In genomic region chr3:53788038-53788437, GRCh38 we compare ENCODE assay signal across 19 cellular contexts. TPM values are rescaled to one million over a fixed set of nuclear protein-coding genes. Genes with fewer than 3 reads are reported as not detected.
DNase-seq lines count a peak whose midpoint lies in the region; ATAC-seq, FAIRE-seq and TF ChIP-seq lines count a peak whose summit lies in the region.
"Had no signal": no experiment of that assay in that cellular context is flagged by ENCODE, and none has a peak within 500 bp of the region (broad histone marks: within the 10 kb centered on the region; RNA-seq: fewer than 3 reads in every experiment).

No MANE protein-coding gene starts in this region.

- H2BK5ac ChIP-seq in trophoblast cell (ENCODE audit: low read depth, low read length, poor library complexity) = no peak overlapping the region

- H3K4me3 ChIP-seq in GM23338 = no peak overlapping the region
- no peak overlapping the region for H3K4me3 ChIP-seq in endodermal cell (ENCODE audit: low read length)
- H3K4me3 ChIP-seq in trophoblast cell (ENCODE audit: low read depth, low read length) = no peak overlapping the region

- H2AFZ ChIP-seq in GM23338 (no peak overlapping the region), trophoblast cell (ENCODE audit: insufficient read depth, low read length, poor library complexity) (no peak overlapping the region)

- H3K9me3 ChIP-seq in T-helper 17 cell (ENCODE audit: control insufficient read depth, low read length, poor library complexity, severe bottlenecking) = no peaks in the 10 kb centered on the region
- H3K9me3 ChIP-seq in endodermal cell (ENCODE audit: control insufficient read depth, low read length) = no peaks in the 10 kb centered on the region
- no peaks in the 10 kb centered on the region for H3K9me3 ChIP-seq in trophoblast cell (ENCODE audit: insufficient read depth, low read depth, low read length)
- H3K9me3 ChIP-seq: Caco-2 had no signal

- no peaks in the 10 kb centered on the region for H3F3A ChIP-seq in GM23338 (replicated peaks; ENCODE audit: low read depth)

- peaks cover 3% of the 10 kb centered on the region; the same call in 1 of the 2 replicates for H3K9me2 ChIP-seq in GM23338 (ENCODE audit: insufficient read depth)

- no peak overlapping the region for H2BK12ac ChIP-seq in trophoblast cell (ENCODE audit: low read length)

- no peak overlapping the region for H3K23ac ChIP-seq in trophoblast cell (ENCODE audit: low read length)

- ATAC-seq in GM23338 (peak; percentile 40; the same call in 2 of the 3 replicates), T-helper 17 cell (no peak)

- no peaks in the 10 kb centered on the region for H3K79me1 ChIP-seq in trophoblast cell (ENCODE audit: low read length)

- DNase-seq in GM23338 (ENCODE audit: low spot score) = no peak
- no peak for DNase-seq in T-helper 17 cell
- no peak for DNase-seq in endodermal cell
- DNase-seq in trophoblast cell = peak; percentile 92
- no peak for DNase-seq in activated CD4-positive, alpha-beta T cell treated with anti-CD3 and anti-CD28 coated beads, Interleukin-2, amount 10 ng/mL, durations not matched to agents 24 days and 14 days
- DNase-seq in GM12892 (ENCODE audit: insufficient read length) = no peak
- DNase-seq in activated CD4-positive, alpha-beta T cell treated with anti-CD3 and anti-CD28 coated beads for 4 hours = no peak
- DNase-seq: C1 segment of cervical spinal cord; Caco-2; CD4-positive, alpha-beta memory T cell; DMS153; DND-41; GOT3; H7; HCEC 1CT had no signal

- H3K27me3 ChIP-seq in GM23338 (ENCODE audit: insufficient read depth) (no peaks in the 10 kb centered on the region), endodermal cell (ENCODE audit: control insufficient read depth, insufficient read depth, low read length, poor library complexity, severe bottlenecking) (no peaks in the 10 kb centered on the region), trophoblast cell (ENCODE audit: insufficient read depth, low read length) (no peaks in the 10 kb centered on the region)

- H3K18ac ChIP-seq in trophoblast cell (ENCODE audit: low read length) = no peak overlapping the region

- H4K20me1 ChIP-seq in GM23338 (replicated peaks; ENCODE audit: insufficient read depth) = no peaks in the 10 kb centered on the region

- no peak overlapping the region for H2AK5ac ChIP-seq in trophoblast cell (ENCODE audit: low read length)

- H3K4ac ChIP-seq in trophoblast cell (ENCODE audit: low read depth, low read length) = no peak overlapping the region

- H3K14ac ChIP-seq in trophoblast cell (ENCODE audit: low read length) = no peak overlapping the region

- no peaks in the 10 kb centered on the region for H3K36me3 Mint-ChIP-seq in GM23338 (ENCODE audit: low read depth)
- no peaks in the 10 kb centered on the region for H3K36me3 Mint-ChIP-seq in T-helper 17 cell (ENCODE audit: low read depth)
- no peaks in the 10 kb centered on the region for H3K36me3 Mint-ChIP-seq in endodermal cell (ENCODE audit: low read depth)
- H3K36me3 Mint-ChIP-seq in activated CD4-positive, alpha-beta T cell treated with anti-CD3 and anti-CD28 coated beads, Interleukin-2, amount 10 ng/mL, durations not matched to agents 24 days and 14 days (ENCODE audit: low read depth) = no peaks in the 10 kb centered on the region
- H3K36me3 Mint-ChIP-seq: CD4-positive, alpha-beta memory T cell had no signal

- WGBS in endodermal cell (ENCODE audit: insufficient coverage in 1 of 2, insufficient read length in 1 of 2), 2 experiments = 76 to 85% methylated on average over 5 of the region's 5 CpGs
- no CpG with 5 or more reads among the region's 5 CpGs for WGBS in trophoblast cell (ENCODE audit: extremely low coverage, insufficient coverage, insufficient read length)

- H3K36me3 ChIP-seq in GM23338 (ENCODE audit: insufficient read depth) = no peaks in the 10 kb centered on the region
- no peaks in the 10 kb centered on the region for H3K36me3 ChIP-seq in endodermal cell (ENCODE audit: control insufficient read depth, insufficient read depth, low read length)
- no peaks in the 10 kb centered on the region for H3K36me3 ChIP-seq in trophoblast cell (ENCODE audit: control insufficient read depth in 1 of 2, insufficient read depth in 2 of 2, low read length in 2 of 2)

- FAIRE-seq in GM12892 (lab: Jason Lieb, UNC) = no peak
- FAIRE-seq: G401.6, GM18507 had no signal

- H3K4me1 Mint-ChIP-seq in GM23338 = peaks cover 13% of the 10 kb centered on the region
- peaks cover 4% of the 10 kb centered on the region for H3K4me1 Mint-ChIP-seq in T-helper 17 cell
- H3K4me1 Mint-ChIP-seq in endodermal cell = peaks cover 5% of the 10 kb centered on the region
- H3K4me1 Mint-ChIP-seq in activated CD4-positive, alpha-beta T cell treated with anti-CD3 and anti-CD28 coated beads, Interleukin-2, amount 10 ng/mL, durations not matched to agents 24 days and 14 days = no peaks in the 10 kb centered on the region
- H3K4me1 Mint-ChIP-seq: CD4-positive, alpha-beta memory T cell had no signal

- no peak for TF ChIP-seq POLR2A in GM12892 (IDR thresholded peaks at IDR 0.05; ENCODE audit: low read depth, low read length)

- intact Hi-C loops in activated CD4-positive, alpha-beta T cell treated with anti-CD3 and anti-CD28 coated beads, Interleukin-2, amount 10 ng/mL, durations not matched to agents 24 days and 14 days (cut with micrococcal nuclease) = no loop called here

- TF ChIP-seq CTCF in GM23338 (conservative IDR thresholded peaks at IDR 0.05; ENCODE audit: low read depth in 2 of 2) = no peak
- peak; percentile 31 for TF ChIP-seq CTCF in endodermal cell (conservative IDR thresholded peaks at IDR 0.05)

- no peak overlapping the region for H2BK120ac ChIP-seq in trophoblast cell (ENCODE audit: insufficient read depth, low read length, poor library complexity)

- H3K27ac ChIP-seq in GM23338 (ENCODE audit: low read depth) (no peak overlapping the region), endodermal cell (ENCODE audit: low read depth, low read length) (no peak overlapping the region), trophoblast cell (ENCODE audit: low read depth, low read length) (no peak overlapping the region)

- H4K91ac ChIP-seq in trophoblast cell (ENCODE audit: low read depth, low read length) = no peak overlapping the region

- H3K9ac ChIP-seq in endodermal cell (ENCODE audit: extremely low read depth, low read length, poor library complexity, severe bottlenecking) (no peak overlapping the region), trophoblast cell (ENCODE audit: low read length) (no peak overlapping the region)

- H3K4me2 ChIP-seq in GM23338 (no peak overlapping the region), trophoblast cell (ENCODE audit: low read length) (no peak overlapping the region)

- H3K27me3 Mint-ChIP-seq in GM23338 (ENCODE audit: insufficient read depth, low read depth, poor library complexity) = peaks cover 1% of the 10 kb centered on the region
- H3K27me3 Mint-ChIP-seq in T-helper 17 cell = peaks cover 36% of the 10 kb centered on the region
- peaks cover 16% of the 10 kb centered on the region for H3K27me3 Mint-ChIP-seq in endodermal cell (ENCODE audit: insufficient read depth)
- peaks cover 1% of the 10 kb centered on the region for H3K27me3 Mint-ChIP-seq in activated CD4-positive, alpha-beta T cell treated with anti-CD3 and anti-CD28 coated beads, Interleukin-2, amount 10 ng/mL, durations not matched to agents 24 days and 14 days

- no peaks in the 10 kb centered on the region for H3K9me3 Mint-ChIP-seq in GM23338
- no peaks in the 10 kb centered on the region for H3K9me3 Mint-ChIP-seq in endodermal cell
- H3K9me3 Mint-ChIP-seq in activated CD4-positive, alpha-beta T cell treated with anti-CD3 and anti-CD28 coated beads, Interleukin-2, amount 10 ng/mL, durations not matched to agents 24 days and 14 days = no peaks in the 10 kb centered on the region

- H3K4me3 Mint-ChIP-seq in GM23338 = no peak overlapping the region
- no peak overlapping the region for H3K4me3 Mint-ChIP-seq in T-helper 17 cell
- H3K4me3 Mint-ChIP-seq in endodermal cell = no peak overlapping the region
- no peak overlapping the region for H3K4me3 Mint-ChIP-seq in activated CD4-positive, alpha-beta T cell treated with anti-CD3 and anti-CD28 coated beads, Interleukin-2, amount 10 ng/mL, durations not matched to agents 24 days and 14 days
- H3K4me3 Mint-ChIP-seq: CD4-positive, alpha-beta memory T cell had no signal

- H4K12ac ChIP-seq in trophoblast cell (ENCODE audit: low read depth, low read length) = no peak overlapping the region

- no peak overlapping the region for H4K8ac ChIP-seq in trophoblast cell (ENCODE audit: low read depth, low read length)

- H3K27ac Mint-ChIP-seq in GM23338 (no peak overlapping the region), T-helper 17 cell (peak overlapping the region; percentile 69), endodermal cell (no peak overlapping the region)
- H3K27ac Mint-ChIP-seq in activated CD4-positive, alpha-beta T cell treated with anti-CD3 and anti-CD28 coated beads, Interleukin-2, amount 10 ng/mL, durations not matched to agents 24 days and 14 days = no peak overlapping the region
- H3K27ac Mint-ChIP-seq: CD4-positive, alpha-beta memory T cell had no signal

- H3K4me1 ChIP-seq in GM23338 (ENCODE audit: insufficient read depth) (no peaks in the 10 kb centered on the region), endodermal cell (ENCODE audit: control insufficient read depth, insufficient read depth, low read length) (no peaks in the 10 kb centered on the region), trophoblast cell (ENCODE audit: control insufficient read depth in 1 of 2, insufficient read depth in 2 of 2, low read length in 2 of 2) (no peaks in the 10 kb centered on the region)
- H3K4me1 ChIP-seq: Caco-2 had no signal

- H3K79me2 ChIP-seq in GM23338 (replicated peaks; ENCODE audit: insufficient read depth) (no peaks in the 10 kb centered on the region), trophoblast cell (ENCODE audit: control insufficient read depth, insufficient read depth, low read length, poor library complexity) (no peaks in the 10 kb centered on the region)

RNA-seq across cellular contexts. Expression of gene CHDH, which starts 58.2 kb away (rescaled TPM):
- total RNA-seq in GM23338 (2014; rRNA removed; shearing (Covaris generic)) = 6.6 and 31.4 TPM in 2 replicates
- 2.3 and 2.5 TPM in 2 replicates for polyA plus RNA-seq in GM23338 (2016; fragmentation: Nextera tagmentation; extraction: Ambion mirVana)
- total RNA-seq in T-helper 17 cell (under 1 TPM; 0.50 to 0.94 TPM), endodermal cell (10 to 100 TPM; 12.7 to 21.4 TPM)
- 2.0 TPM for polyA plus RNA-seq in endodermal cell (2013, experiment 1 of 2)
- polyA plus RNA-seq in endodermal cell (2013, experiment 2 of 2) = 3.1 TPM
- polyA plus RNA-seq in trophoblast cell (2013) = 0.40 and 0.55 TPM in 2 replicates
- total RNA-seq in activated CD4-positive, alpha-beta T cell treated with anti-CD3 and anti-CD28 coated beads, Interleukin-2, amount 10 ng/mL, durations not matched to agents 24 days and 14 days = 0.62 and 0.75 TPM in 2 replicates
- polyA plus RNA-seq in GM12892 (2012; ENCODE audit: missing spikeins) = 2.8 TPM
- total RNA-seq: A673 had no signal

RNA-seq across cellular contexts. Expression of gene IL17RB, which starts 58.3 kb away (rescaled TPM):
- total RNA-seq in GM23338 (2014; rRNA removed; shearing (Covaris generic)) = 5.7 and 8.3 TPM in 2 replicates
- polyA plus RNA-seq in GM23338 (2016; fragmentation: Nextera tagmentation; extraction: Ambion mirVana) = 6.4 and 6.9 TPM in 2 replicates
- total RNA-seq in T-helper 17 cell = under 1 TPM; 0.44 to 0.75 TPM
- 1 to 10 TPM; 6.2 to 8.4 TPM for total RNA-seq in endodermal cell
- polyA plus RNA-seq in endodermal cell (2013, experiment 1 of 2) = 3.3 TPM
- polyA plus RNA-seq in endodermal cell (2013, experiment 2 of 2) = 3.5 TPM
- polyA plus RNA-seq in trophoblast cell (2013) = 1.2 and 1.3 TPM in 2 replicates
- 1.3 and 2.2 TPM in 2 replicates for total RNA-seq in activated CD4-positive, alpha-beta T cell treated with anti-CD3 and anti-CD28 coated beads, Interleukin-2, amount 10 ng/mL, durations not matched to agents 24 days and 14 days
- 5.2 TPM for polyA plus RNA-seq in GM12892 (2012; ENCODE audit: missing spikeins)
- total RNA-seq: A172, A673 had no signal

Comparison
In these comparisons a context has a peak if more than half of its experiments do, and no peak if none do; other contexts are left out.
1. DNase-seq: peak in trophoblast cell (2 of 2); none in GM23338 (single experiment), T-helper 17 cell (0 of 3), endodermal cell (single experiment), activated CD4-positive, alpha-beta T cell treated with anti-CD3 and anti-CD28 coated beads, Interleukin-2, amount 10 ng/mL, durations not matched to agents 24 days and 14 days (single experiment), GM12892 (single experiment) and activated CD4-positive, alpha-beta T cell treated with anti-CD3 and anti-CD28 coated beads for 4 hours (0 of 2).